ENCODE assay signal across 1 cellular context in the genomic region with DNA sequence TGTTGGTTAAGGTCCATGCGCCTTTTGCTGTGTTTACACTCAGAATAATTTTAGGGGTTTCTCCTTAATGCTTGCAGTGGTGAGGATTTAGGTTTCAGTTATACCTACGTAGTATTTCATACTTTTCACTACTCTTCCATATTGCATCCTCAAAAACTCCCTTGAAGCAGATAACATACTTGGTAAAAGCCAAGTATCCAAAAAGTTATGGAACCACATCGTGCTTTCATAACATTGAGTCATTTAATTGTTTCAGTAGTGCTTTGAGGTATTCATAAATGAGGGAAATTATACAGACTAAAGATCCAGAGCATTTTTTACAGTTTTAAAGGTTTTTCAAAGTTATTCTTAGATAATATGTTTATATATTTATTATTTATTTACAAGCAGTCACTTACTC.
TF ChIP-seq lines count a peak whose summit lies in the region.

No MANE protein-coding gene starts in this region.

TF ChIP-seq in neural cell, 6 proteins besides CTCF, POLR2A, EP300 and RAD21 (continued from another document):
- TF ChIP-seq, protein P1, sequence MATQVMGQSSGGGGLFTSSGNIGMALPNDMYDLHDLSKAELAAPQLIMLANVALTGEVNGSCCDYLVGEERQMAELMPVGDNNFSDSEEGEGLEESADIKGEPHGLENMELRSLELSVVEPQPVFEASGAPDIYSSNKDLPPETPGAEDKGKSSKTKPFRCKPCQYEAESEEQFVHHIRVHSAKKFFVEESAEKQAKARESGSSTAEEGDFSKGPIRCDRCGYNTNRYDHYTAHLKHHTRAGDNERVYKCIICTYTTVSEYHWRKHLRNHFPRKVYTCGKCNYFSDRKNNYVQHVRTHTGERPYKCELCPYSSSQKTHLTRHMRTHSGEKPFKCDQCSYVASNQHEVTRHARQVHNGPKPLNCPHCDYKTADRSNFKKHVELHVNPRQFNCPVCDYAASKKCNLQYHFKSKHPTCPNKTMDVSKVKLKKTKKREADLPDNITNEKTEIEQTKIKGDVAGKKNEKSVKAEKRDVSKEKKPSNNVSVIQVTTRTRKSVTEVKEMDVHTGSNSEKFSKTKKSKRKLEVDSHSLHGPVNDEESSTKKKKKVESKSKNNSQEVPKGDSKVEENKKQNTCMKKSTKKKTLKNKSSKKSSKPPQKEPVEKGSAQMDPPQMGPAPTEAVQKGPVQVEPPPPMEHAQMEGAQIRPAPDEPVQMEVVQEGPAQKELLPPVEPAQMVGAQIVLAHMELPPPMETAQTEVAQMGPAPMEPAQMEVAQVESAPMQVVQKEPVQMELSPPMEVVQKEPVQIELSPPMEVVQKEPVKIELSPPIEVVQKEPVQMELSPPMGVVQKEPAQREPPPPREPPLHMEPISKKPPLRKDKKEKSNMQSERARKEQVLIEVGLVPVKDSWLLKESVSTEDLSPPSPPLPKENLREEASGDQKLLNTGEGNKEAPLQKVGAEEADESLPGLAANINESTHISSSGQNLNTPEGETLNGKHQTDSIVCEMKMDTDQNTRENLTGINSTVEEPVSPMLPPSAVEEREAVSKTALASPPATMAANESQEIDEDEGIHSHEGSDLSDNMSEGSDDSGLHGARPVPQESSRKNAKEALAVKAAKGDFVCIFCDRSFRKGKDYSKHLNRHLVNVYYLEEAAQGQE (IDR thresholded peaks at IDR 0.05; ENCODE audit: borderline replicate concordance), result no peak
- TF ChIP-seq MXI1 (conservative IDR thresholded peaks at IDR 0.05; ENCODE audit: poor library complexity, severe bottlenecking) (no peak), EZH2 (IDR thresholded peaks at IDR 0.05; ENCODE audit: borderline replicate concordance, insufficient read depth, low read length, poor library complexity, severe bottlenecking) (no peak)
